Comparison of ENCODE assay signal across 11 cellular contexts in genomic region chr11:69398529-69399492, GRCh38.
DNase-seq lines count a peak whose midpoint lies in the region; ATAC-seq and TF ChIP-seq lines count a peak whose summit lies in the region.
"Had no signal": no experiment of that assay in that cellular context is flagged by ENCODE, and none has a peak within 500 bp of the region (broad histone marks: within the 10 kb centered on the region; RNA-seq: fewer than 3 reads in every experiment).

No MANE protein-coding gene starts in this region.

- peak overlapping the region in 1 of 7 donors; percentile 71 for H3K27ac Mint-ChIP-seq in CD14-positive monocyte
- no peak overlapping the region for H3K27ac Mint-ChIP-seq in endodermal cell
- H3K27ac Mint-ChIP-seq in neural crest cell (ENCODE audit: unreplicated experiment) = peak overlapping the region; percentile 54
- no peak overlapping the region for H3K27ac Mint-ChIP-seq in activated CD4-positive, alpha-beta T cell treated with anti-CD3 and anti-CD28 coated beads for 36 hours
- no peak overlapping the region for H3K27ac Mint-ChIP-seq in activated naive CD4-positive, alpha-beta T cell treated with anti-CD3 and anti-CD28 coated beads, Interleukin-2, amount 10 ng/mL, durations not matched to agents 7 days and 5 days

- no peak for ATAC-seq in activated CD4-positive, alpha-beta T cell treated with anti-CD3 and anti-CD28 coated beads for 36 hours
- ATAC-seq: HCT116 had no signal

- no peaks in the 10 kb centered on the region for H3K4me1 ChIP-seq in endodermal cell (ENCODE audit: control insufficient read depth, insufficient read depth, low read length)

- H3K27me3 ChIP-seq in endodermal cell (ENCODE audit: control insufficient read depth, insufficient read depth, low read length, poor library complexity, severe bottlenecking) = no peaks in the 10 kb centered on the region

- intact Hi-C loops in CD14-positive monocyte (cut with micrococcal nuclease) = no loop called here
- intact Hi-C loops in activated CD4-positive, alpha-beta T cell treated with anti-CD3 and anti-CD28 coated beads for 36 hours (cut with DNase I, micrococcal nuclease) = no loop called here

- H3K9me3 ChIP-seq in endodermal cell (ENCODE audit: control insufficient read depth, low read length) = peaks cover 8% of the 10 kb centered on the region

- peaks cover 2 to 3% of the 10 kb centered on the region in 2 donors for H3K36me3 Mint-ChIP-seq in CD14-positive monocyte
- H3K36me3 Mint-ChIP-seq in endodermal cell (ENCODE audit: low read depth) = no peaks in the 10 kb centered on the region
- peaks cover 4% of the 10 kb centered on the region for H3K36me3 Mint-ChIP-seq in neural crest cell (ENCODE audit: low read depth)
- no peaks in the 10 kb centered on the region for H3K36me3 Mint-ChIP-seq in activated CD4-positive, alpha-beta T cell treated with anti-CD3 and anti-CD28 coated beads for 36 hours (ENCODE audit: low read depth)
- no peaks in the 10 kb centered on the region for H3K36me3 Mint-ChIP-seq in activated naive CD4-positive, alpha-beta T cell treated with anti-CD3 and anti-CD28 coated beads, Interleukin-2, amount 10 ng/mL, durations not matched to agents 7 days and 5 days

- H3K27ac ChIP-seq in endodermal cell (ENCODE audit: low read depth, low read length) = peak overlapping the region; percentile 73

- peak; percentile 36 for DNase-seq in CD14-positive monocyte (ENCODE audit: low spot score)
- peak; percentile 66 for DNase-seq in OCI-M1 (lab: John Stamatoyannopoulos, UW)
- no peak for DNase-seq in endodermal cell
- DNase-seq in neural crest cell (ENCODE audit: low read depth, low spot score) = no peak
- no peak for DNase-seq in activated CD4-positive, alpha-beta T cell treated with anti-CD3 and anti-CD28 coated beads for 36 hours
- DNase-seq in activated naive CD4-positive, alpha-beta T cell treated with anti-CD3 and anti-CD28 coated beads, Interleukin-2, amount 10 ng/mL, durations not matched to agents 7 days and 5 days = no peak
- no peak for DNase-seq in activated naive CD4-positive, alpha-beta T cell treated with Interleukin-2 at 50 U/mL for 16 hours
- no peak for DNase-seq in effector CD4-positive, alpha-beta T cell
- DNase-seq: COR-L47, NCI-H446 had no signal

- H3K4me3 ChIP-seq in endodermal cell (ENCODE audit: low read length) = no peak overlapping the region

- no peak overlapping the region for H3K9ac ChIP-seq in endodermal cell (ENCODE audit: extremely low read depth, low read length, poor library complexity, severe bottlenecking)

- H3K27me3 Mint-ChIP-seq in CD14-positive monocyte (ENCODE audit: low read depth in 3 of 3) (peaks cover 3 to 4% (median 3%) of the 10 kb centered on the region in 3 donors), endodermal cell (ENCODE audit: insufficient read depth) (peaks cover 4% of the 10 kb centered on the region), neural crest cell (ENCODE audit: low read depth) (no peaks in the 10 kb centered on the region)
- H3K27me3 Mint-ChIP-seq in activated CD4-positive, alpha-beta T cell treated with anti-CD3 and anti-CD28 coated beads for 36 hours = no peaks in the 10 kb centered on the region
- peaks cover 31% of the 10 kb centered on the region for H3K27me3 Mint-ChIP-seq in activated naive CD4-positive, alpha-beta T cell treated with anti-CD3 and anti-CD28 coated beads, Interleukin-2, amount 10 ng/mL, durations not matched to agents 7 days and 5 days

- CTCF ChIA-PET in activated CD4-positive, alpha-beta T cell treated with anti-CD3 and anti-CD28 coated beads for 36 hours (lab: Charles Lee) = no interaction called here
- CTCF ChIA-PET in activated naive CD4-positive, alpha-beta T cell treated with anti-CD3 and anti-CD28 coated beads, Interleukin-2, amount 10 ng/mL, durations not matched to agents 7 days and 5 days (lab: Charles Lee) = no interaction called here

- peak overlapping the region in 1 of 2 donors; percentile 4 for H3K4me3 Mint-ChIP-seq in CD14-positive monocyte
- H3K4me3 Mint-ChIP-seq in endodermal cell = no peak overlapping the region
- H3K4me3 Mint-ChIP-seq in neural crest cell = no peak overlapping the region
- H3K4me3 Mint-ChIP-seq in activated CD4-positive, alpha-beta T cell treated with anti-CD3 and anti-CD28 coated beads for 36 hours = no peak overlapping the region
- no peak overlapping the region for H3K4me3 Mint-ChIP-seq in activated naive CD4-positive, alpha-beta T cell treated with anti-CD3 and anti-CD28 coated beads, Interleukin-2, amount 10 ng/mL, durations not matched to agents 7 days and 5 days

- H3K4me1 Mint-ChIP-seq in CD14-positive monocyte (peaks cover 43% of the 10 kb centered on the region), endodermal cell (peaks cover 6% of the 10 kb centered on the region), neural crest cell (peaks cover 27% of the 10 kb centered on the region)
- H3K4me1 Mint-ChIP-seq in activated CD4-positive, alpha-beta T cell treated with anti-CD3 and anti-CD28 coated beads for 36 hours = peaks cover 10% of the 10 kb centered on the region
- H3K4me1 Mint-ChIP-seq in activated naive CD4-positive, alpha-beta T cell treated with anti-CD3 and anti-CD28 coated beads, Interleukin-2, amount 10 ng/mL, durations not matched to agents 7 days and 5 days = peaks cover 9% of the 10 kb centered on the region

- TF ChIP-seq CTCF in CD14-positive monocyte (IDR thresholded peaks at IDR 0.05) = no peak
- TF ChIP-seq CTCF in endodermal cell (conservative IDR thresholded peaks at IDR 0.05) = no peak
- TF ChIP-seq CTCF in neural crest cell (conservative IDR thresholded peaks at IDR 0.05) = no peak

- POLR2A ChIA-PET in activated CD4-positive, alpha-beta T cell treated with anti-CD3 and anti-CD28 coated beads for 36 hours (lab: Charles Lee) = no interaction called here

- no peaks in the 10 kb centered on the region for H3K36me3 ChIP-seq in endodermal cell (ENCODE audit: control insufficient read depth, insufficient read depth, low read length)

- WGBS in endodermal cell (ENCODE audit: insufficient coverage in 1 of 2, insufficient read length in 1 of 2), 2 experiments = 70 to 91% methylated on average over 13 to 28 of the region's 28 CpGs

- H3K9me3 Mint-ChIP-seq in CD14-positive monocyte (peaks cover 0 to 15% (median 9%) of the 10 kb centered on the region in 7 donors), endodermal cell (peaks cover 20% of the 10 kb centered on the region), neural crest cell (peaks cover 10% of the 10 kb centered on the region)
- peaks cover 9% of the 10 kb centered on the region for H3K9me3 Mint-ChIP-seq in activated CD4-positive, alpha-beta T cell treated with anti-CD3 and anti-CD28 coated beads for 36 hours (ENCODE audit: low read depth)
- H3K9me3 Mint-ChIP-seq in activated naive CD4-positive, alpha-beta T cell treated with anti-CD3 and anti-CD28 coated beads, Interleukin-2, amount 10 ng/mL, durations not matched to agents 7 days and 5 days = peaks cover 10% of the 10 kb centered on the region

Comparison
In these comparisons a context has a peak if more than half of its experiments do, and no peak if none do; other contexts are left out.
1. DNase-seq: peak in CD14-positive monocyte (single experiment) and OCI-M1 (single experiment); none in endodermal cell (single experiment), neural crest cell (single experiment), activated CD4-positive, alpha-beta T cell treated with anti-CD3 and anti-CD28 coated beads for 36 hours (single experiment), activated naive CD4-positive, alpha-beta T cell treated with anti-CD3 and anti-CD28 coated beads, Interleukin-2, amount 10 ng/mL, durations not matched to agents 7 days and 5 days (single experiment), activated naive CD4-positive, alpha-beta T cell treated with Interleukin-2 at 50 U/mL for 16 hours (single experiment) and effector CD4-positive, alpha-beta T cell (single experiment).